1 cellular context compared by ENCODE assay signal in genomic region chr3:179026636-179027035, GRCh38.
TF ChIP-seq lines count a peak whose summit lies in the region.

No MANE protein-coding gene starts in this region.

TF ChIP-seq in SK-N-SH, 30 proteins besides CTCF, POLR2A, EP300 and RAD21:
- TF ChIP-seq FOSL2 (IDR thresholded peaks at IDR 0.05; ENCODE audit: borderline replicate concordance, low read depth) (peak; percentile 38; the same call in 1 of the 2 replicates), FOXJ3 (CRISPR knock-in tag; IDR thresholded peaks at IDR 0.05) (no peak)
